Comparison of ENCODE assay signal across 25 cellular contexts in genomic region chr5:127187711-127188110, GRCh38.
"Had no signal": no experiment of that assay in that cellular context is flagged by ENCODE, and none has a peak within 500 bp of the region (broad histone marks: within the 10 kb centered on the region; RNA-seq: fewer than 3 reads in every experiment).

No MANE protein-coding gene starts in this region.

- H3K9me3 ChIP-seq: left lung, ovary, right lobe of liver, stomach, suprapubic skin, tibial nerve had no signal

- DNase-seq: activated gamma-delta T cell treated with Interleukin-2 at 50 U/mL for 16 hours; activated T-cell treated with anti-CD3 and anti-CD28 coated beads, Interleukin-2, amount 50 U/mL, for 1 hour; aorta; caudate nucleus; dermis blood vessel endothelial cell; effector CD8-positive, alpha-beta T cell; glutamatergic neuron; immature natural killer cell; left lung; naive thymus-derived CD8-positive, alpha-beta T cell; ovary; right lobe of liver; stimulated activated CD4-positive, alpha-beta T cell treated with anti-CD3 and anti-CD28 coated beads, Interleukin-15, amount 100 ng/mL, for 24 hours; stomach; T-helper 9 cell had no signal

- H3K4me3 Mint-ChIP-seq: activated naive CD4-positive, alpha-beta T cell treated with anti-CD3 and anti-CD28 coated beads, Interleukin-2, amount 50 U/mL, for 24 hours; immature natural killer cell; naive thymus-derived CD8-positive, alpha-beta T cell; stimulated activated memory B cell treated with anti-CD40 and anti-IgM and Interleukin-4, amounts not matched to agents 10 μg/mL and 1 μg/mL and 100 μg/mL, for 72 hours; WTC11 had no signal

- H3K27ac Mint-ChIP-seq: activated naive CD4-positive, alpha-beta T cell treated with anti-CD3 and anti-CD28 coated beads, Interleukin-2, amount 50 U/mL, for 24 hours; immature natural killer cell; naive thymus-derived CD8-positive, alpha-beta T cell; stimulated activated memory B cell treated with anti-CD40 and anti-IgM and Interleukin-4, amounts not matched to agents 10 μg/mL and 1 μg/mL and 100 μg/mL, for 72 hours; WTC11 had no signal

- H3K36me3 ChIP-seq: left lung, ovary, right lobe of liver, stomach, suprapubic skin, tibial nerve had no signal

- H3K27ac ChIP-seq: hepatocyte, left lung, ovary, right lobe of liver, stomach, suprapubic skin, tibial nerve had no signal

- H3K4me1 Mint-ChIP-seq: activated naive CD4-positive, alpha-beta T cell treated with anti-CD3 and anti-CD28 coated beads, Interleukin-2, amount 50 U/mL, for 24 hours; immature natural killer cell; naive thymus-derived CD8-positive, alpha-beta T cell; stimulated activated memory B cell treated with anti-CD40 and anti-IgM and Interleukin-4, amounts not matched to agents 10 μg/mL and 1 μg/mL and 100 μg/mL, for 72 hours; WTC11 had no signal

- H3K9me3 Mint-ChIP-seq: activated naive CD4-positive, alpha-beta T cell treated with anti-CD3 and anti-CD28 coated beads, Interleukin-2, amount 50 U/mL, for 24 hours; brain; naive thymus-derived CD8-positive, alpha-beta T cell; stimulated activated memory B cell treated with anti-CD40 and anti-IgM and Interleukin-4, amounts not matched to agents 10 μg/mL and 1 μg/mL and 100 μg/mL, for 72 hours had no signal

- FAIRE-seq: frontal cortex had no signal

- H3K4me1 ChIP-seq: left lung, right lobe of liver, suprapubic skin, tibial nerve had no signal

- H3K27me3 ChIP-seq: hepatocyte, left lung, ovary, right lobe of liver, stomach, suprapubic skin, tibial nerve had no signal

- H3K4me3 ChIP-seq: hepatocyte, left lung, lung, ovary, right lobe of liver, smooth muscle cell, stomach, suprapubic skin, tibial nerve had no signal

- H3K36me3 Mint-ChIP-seq: activated naive CD4-positive, alpha-beta T cell treated with anti-CD3 and anti-CD28 coated beads, Interleukin-2, amount 50 U/mL, for 24 hours; brain; immature natural killer cell; naive thymus-derived CD8-positive, alpha-beta T cell; stimulated activated memory B cell treated with anti-CD40 and anti-IgM and Interleukin-4, amounts not matched to agents 10 μg/mL and 1 μg/mL and 100 μg/mL, for 72 hours; WTC11 had no signal

- H3K27me3 Mint-ChIP-seq: brain had no signal
